24 cellular contexts compared by ENCODE assay signal in the genomic region with DNA sequence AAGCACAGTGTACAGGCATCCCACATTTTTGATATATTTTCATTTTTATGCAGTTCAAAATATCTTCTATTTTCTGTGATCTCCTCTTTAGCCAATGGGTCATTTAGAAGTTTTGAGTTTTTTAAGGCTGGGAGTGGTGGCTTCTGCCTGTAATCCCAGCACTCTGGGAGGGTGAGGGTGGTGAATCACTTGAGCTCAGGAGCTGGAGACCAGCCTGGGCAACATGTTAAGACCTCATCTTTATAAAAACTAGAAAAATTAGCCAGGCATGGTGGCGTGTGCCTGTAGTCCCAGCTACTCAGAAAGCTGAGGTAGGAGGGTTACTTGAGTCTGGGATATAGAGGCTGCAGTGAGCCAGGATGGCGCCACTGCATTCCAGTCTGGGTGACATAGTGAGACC.
"Had no signal": no experiment of that assay in that cellular context is flagged by ENCODE, and none has a peak within 500 bp of the region (broad histone marks: within the 10 kb centered on the region; RNA-seq: fewer than 3 reads in every experiment).

No MANE protein-coding gene starts in this region.

- H3K4me2 ChIP-seq: KMS-11 had no signal

- H3K36me3 ChIP-seq: Peyer's patch had no signal

- H3K4me3 ChIP-seq: cardiac muscle cell, Peyer's patch, SJSA1 had no signal

- H3K4me1 ChIP-seq: SJSA1 had no signal

- H3K27ac ChIP-seq: brain microvascular endothelial cell, cardiac muscle cell, KMS-11, Peyer's patch, RWPE1, SJSA1 had no signal

- H3K9ac ChIP-seq: KMS-11 had no signal

- H3K9me3 ChIP-seq: Peyer's patch, SJSA1 had no signal

- DNase-seq: activated CD4-positive, alpha-beta memory T cell treated with anti-CD3 and anti-CD28 coated beads for 36 hours; activated CD4-positive, alpha-beta T cell treated with anti-CD3 and anti-CD28 coated beads for 1 hour; activated CD4-positive, alpha-beta T cell treated with anti-CD3 and anti-CD28 coated beads, Interleukin-2, amount 10 ng/mL, durations not matched to agents 7 days and 5 days; activated CD8-positive, alpha-beta memory T cell treated with anti-CD3 and anti-CD28 coated beads for 24 hours; activated gamma-delta T cell; activated naive CD4-positive, alpha-beta T cell treated with anti-CD3 and anti-CD28 coated beads for 36 hours; activated T-cell treated with anti-CD3 and anti-CD28 coated beads, Interleukin-2, amount 50 U/mL, for 4 hours; amygdala; brain microvascular endothelial cell; MM.1S; NCI-H1105; NCI-H1436; NCI-H1694 treated with DMSO at 0.1 percent for 48 hours; NCI-H2029 treated with DMSO at 0.1 percent for 48 hours; NCI-H510A treated with DMSO at 0.1 percent for 48 hours; NCI-H69; NK-92 treated with Interleukin-12 subunit alpha and Interleukin-12 subunit beta, amount 100 ng/mL, for 24 hours; Peyer's patch; Right ventricle myocardium superior; SW 1271 had no signal

- H3K27me3 ChIP-seq: brain microvascular endothelial cell, cardiac muscle cell, Peyer's patch, SJSA1 had no signal
